Comparison of ENCODE assay signal across 1 cellular context in genomic region chr1:64097859-64098258, GRCh38.
TF ChIP-seq lines count a peak whose summit lies in the region.

No MANE protein-coding gene starts in this region.

TF ChIP-seq in neural cell, 6 proteins besides CTCF, POLR2A, EP300 and RAD21 (continued from another document):
- no peak for TF ChIP-seq REST (IDR thresholded peaks at IDR 0.05; ENCODE audit: borderline replicate concordance)
- TF ChIP-seq POLR2AphosphoS5 (IDR thresholded peaks at IDR 0.05): no peak
